In genomic region chr9:108181444-108181843, GRCh38 we compare ENCODE assay signal across 24 cellular contexts.
"Had no signal": no experiment of that assay in that cellular context is flagged by ENCODE, and none has a peak within 500 bp of the region (broad histone marks: within the 10 kb centered on the region; RNA-seq: fewer than 3 reads in every experiment).

No MANE protein-coding gene starts in this region.

- H3K27ac Mint-ChIP-seq: effector memory CD8-positive, alpha-beta T cell; endodermal cell; mesothelial cell of epicardium had no signal

- H3K9me3 Mint-ChIP-seq: dendritic cell treated with granulocyte-macrophage colony-stimulating factor and Interleukin-4, amounts not matched to agents 40 ng/mL and 50 ng/mL, for 4 days; endodermal cell; mesothelial cell of epicardium had no signal

- H3K4me1 ChIP-seq: colonic mucosa, left lung, lower lobe of right lung had no signal

- H3K4me3 ChIP-seq: colonic mucosa, gastroesophageal sphincter, heart left ventricle, left lung, lower lobe of right lung, mucosa of descending colon had no signal

- H3K36me3 ChIP-seq: colonic mucosa, gastroesophageal sphincter, heart left ventricle, left lung, lower lobe of right lung had no signal

- H3K27ac ChIP-seq: colonic mucosa, epithelial cell of prostate, foreskin keratinocyte, gastroesophageal sphincter, heart left ventricle, left lung, lower lobe of right lung had no signal

- H3K4me3 Mint-ChIP-seq: dendritic cell treated with granulocyte-macrophage colony-stimulating factor and Interleukin-4, amounts not matched to agents 40 ng/mL and 50 ng/mL, for 4 days; effector memory CD8-positive, alpha-beta T cell; endodermal cell; mesothelial cell of epicardium had no signal

- ATAC-seq: effector memory CD8-positive, alpha-beta T cell; esophagus mucosa; foreskin keratinocyte; gastroesophageal sphincter; heart left ventricle; left lung; left ventricle myocardium superior; lower lobe of right lung had no signal

- H3K27me3 ChIP-seq: colonic mucosa, foreskin keratinocyte, gastroesophageal sphincter, heart left ventricle, left lung had no signal

- H3K4me1 Mint-ChIP-seq: endodermal cell, mesothelial cell of epicardium had no signal

- H3K27me3 Mint-ChIP-seq: effector memory CD8-positive, alpha-beta T cell had no signal

- DNase-seq: colonic mucosa; cortex of kidney; effector CD8-positive, alpha-beta T cell; effector memory CD8-positive, alpha-beta T cell; endodermal cell; erythroblast; foreskin keratinocyte; heart left ventricle; hippocampal formation; left colon; left lung; left ventricle myocardium superior; lower lobe of right lung; mesenchymal stem cell; mucosa of descending colon had no signal

- H3K36me3 Mint-ChIP-seq: mesothelial cell of epicardium had no signal

- FAIRE-seq: endometrium, frontal cortex, islet of Langerhans, keratinocyte had no signal

- H3K9me3 ChIP-seq: colonic mucosa, gastroesophageal sphincter, heart left ventricle, left lung, lower lobe of right lung, mucosa of descending colon had no signal
